Comparison of ENCODE assay signal across 17 cellular contexts in the genomic region with DNA sequence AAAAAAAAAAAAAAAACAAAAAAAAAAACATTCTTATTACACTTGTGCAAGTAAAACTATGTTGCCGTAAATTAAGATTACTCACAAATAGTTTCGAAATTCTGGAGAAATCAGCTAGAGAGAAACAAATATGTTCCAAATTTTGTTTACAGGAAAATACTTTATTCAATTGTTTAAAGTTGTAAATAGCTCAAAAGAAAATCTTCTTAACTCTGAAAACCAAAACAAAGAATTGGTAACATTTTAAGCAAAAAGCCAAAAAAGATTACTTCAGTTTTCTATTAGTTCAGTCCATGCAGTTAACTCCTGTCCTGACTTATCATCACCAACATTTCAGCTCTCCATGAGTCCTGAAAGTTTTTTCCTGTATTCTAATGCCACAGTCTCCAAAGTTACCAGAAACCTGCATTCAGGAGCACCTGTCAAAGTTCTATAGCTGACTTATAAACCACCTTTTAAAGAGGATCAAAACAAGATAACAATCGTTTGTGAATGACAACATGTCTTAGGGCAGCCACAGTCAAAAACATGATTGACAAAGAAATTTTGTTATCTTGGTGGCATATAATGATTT.
"Had no signal": no experiment of that assay in that cellular context is flagged by ENCODE, and none has a peak within 500 bp of the region (broad histone marks: within the 10 kb centered on the region; RNA-seq: fewer than 3 reads in every experiment).

No MANE protein-coding gene starts in this region.

- H3K27ac ChIP-seq: esophagus squamous epithelium, parathyroid adenoma, skin epidermis, stomach, thoracic aorta had no signal

- H3K36me3 Mint-ChIP-seq: activated CD8-positive, alpha-beta memory T cell treated with anti-CD3 and anti-CD28 coated beads, Interleukin-2, amount 10 ng/mL, durations not matched to agents 7 days and 5 days; activated naive CD8-positive, alpha-beta T cell treated with anti-CD3 and anti-CD28 coated beads for 36 hours; memory B cell had no signal

- H3K27me3 Mint-ChIP-seq: activated CD8-positive, alpha-beta memory T cell treated with anti-CD3 and anti-CD28 coated beads, Interleukin-2, amount 10 ng/mL, durations not matched to agents 7 days and 5 days; activated naive CD8-positive, alpha-beta T cell treated with anti-CD3 and anti-CD28 coated beads for 36 hours; memory B cell had no signal

- H3K27ac Mint-ChIP-seq: activated CD8-positive, alpha-beta memory T cell treated with anti-CD3 and anti-CD28 coated beads, Interleukin-2, amount 10 ng/mL, durations not matched to agents 7 days and 5 days; activated naive CD8-positive, alpha-beta T cell treated with anti-CD3 and anti-CD28 coated beads for 36 hours; activated T-cell treated with anti-CD3 and anti-CD28 coated beads, Interleukin-2, amount 50 U/mL, for 24 hours; memory B cell; T-helper 2 cell treated with Interferon-gamma antibody and Interleukin-4, amounts not matched to agents 5 μg/mL and 100 μg/mL, for 36 hours had no signal

- H3K9me3 ChIP-seq: thoracic aorta had no signal

- H3K9ac ChIP-seq: parathyroid adenoma had no signal

- H3K27me3 ChIP-seq: esophagus squamous epithelium, stomach had no signal

- H3K4me1 ChIP-seq: esophagus squamous epithelium, parathyroid adenoma, stomach had no signal

- H3K4me1 Mint-ChIP-seq: activated CD8-positive, alpha-beta memory T cell treated with anti-CD3 and anti-CD28 coated beads, Interleukin-2, amount 10 ng/mL, durations not matched to agents 7 days and 5 days; activated naive CD8-positive, alpha-beta T cell treated with anti-CD3 and anti-CD28 coated beads for 36 hours; memory B cell; neural crest cell had no signal

- H2AFZ ChIP-seq: parathyroid adenoma had no signal

- DNase-seq: activated CD4-positive, alpha-beta T cell treated with anti-CD3 and anti-CD28 coated beads for 1 hour; activated CD4-positive, alpha-beta T cell treated with anti-CD3 and anti-CD28 coated beads, Interleukin-2, amount 50 U/mL, for 48 hours; activated CD8-positive, alpha-beta memory T cell treated with anti-CD3 and anti-CD28 coated beads, Interleukin-2, amount 10 ng/mL, durations not matched to agents 7 days and 5 days; activated effector memory CD4-positive, alpha-beta T cell treated with Interleukin-2 at 50 U/mL for 16 hours; activated naive CD8-positive, alpha-beta T cell treated with anti-CD3 and anti-CD28 coated beads for 36 hours; activated T-cell treated with anti-CD3 and anti-CD28 coated beads, Interleukin-2, amount 50 U/mL, for 24 hours; anterior cingulate cortex; esophagus squamous epithelium; retina; stomach; SW 1271 had no signal

- H3K4me3 Mint-ChIP-seq: activated CD8-positive, alpha-beta memory T cell treated with anti-CD3 and anti-CD28 coated beads, Interleukin-2, amount 10 ng/mL, durations not matched to agents 7 days and 5 days; activated naive CD8-positive, alpha-beta T cell treated with anti-CD3 and anti-CD28 coated beads for 36 hours; activated T-cell treated with anti-CD3 and anti-CD28 coated beads, Interleukin-2, amount 50 U/mL, for 24 hours; memory B cell; neural crest cell; T-helper 2 cell treated with Interferon-gamma antibody and Interleukin-4, amounts not matched to agents 5 μg/mL and 100 μg/mL, for 36 hours had no signal

- H3K36me3 ChIP-seq: esophagus squamous epithelium, stomach, thoracic aorta had no signal

- H3K4me3 ChIP-seq: esophagus squamous epithelium, skin epidermis, stomach, thoracic aorta had no signal

- H3K79me2 ChIP-seq: parathyroid adenoma had no signal
